ENCODE assay signal across 8 cellular contexts in genomic region chr16:30409125-30410060, GRCh38.
DNase-seq lines count a peak whose midpoint lies in the region; ATAC-seq and TF ChIP-seq lines count a peak whose summit lies in the region.

No MANE protein-coding gene starts in this region.

- peak overlapping the region; percentile 16; the same call in 1 of the 2 replicates for H3K27ac ChIP-seq in VCaP
- H3K27ac ChIP-seq in brain microvascular endothelial cell: no peak overlapping the region

- peak overlapping the region; percentile 15 for H3K4me3 ChIP-seq in brain microvascular endothelial cell (ENCODE audit: low read depth, low read length)

- no peaks in the 10 kb centered on the region for H3K27me3 ChIP-seq in brain microvascular endothelial cell (replicated peaks)

- peaks cover 9% of the 10 kb centered on the region for H3K36me3 ChIP-seq in brain microvascular endothelial cell (replicated peaks)

- peak; percentile 85 for TF ChIP-seq CTCF in VCaP (conservative IDR thresholded peaks at IDR 0.05)
- TF ChIP-seq CTCF in brain microvascular endothelial cell (IDR thresholded peaks at IDR 0.05; ENCODE audit: low read depth, low read length, missing control alignments): peak; percentile 99

- in situ Hi-C loops in brain microvascular endothelial cell (cut with HindIII; ENCODE audit: low pct_ligation_motif_present, low sequenced_read_pairs): no loop called here

- peak; percentile 49 for ATAC-seq in HG02623 (IDR thresholded peaks at IDR 0.05; ENCODE audit: unreplicated experiment)
- no peak for ATAC-seq in HG03095 (IDR thresholded peaks at IDR 0.05; ENCODE audit: unreplicated experiment)

- DNase-seq in D341Med (ENCODE audit: low spot score) (peak; percentile 88), NCI-H2196 (lab: John Stamatoyannopoulos, UW; ENCODE audit: unreplicated experiment) (peak; percentile 89), brain microvascular endothelial cell (peak; percentile 86), iPS-NIHi7 (ENCODE audit: extremely low spot score) (peak; percentile 83), smooth muscle cell of the brain vasculature (ENCODE audit: low read depth, low spot score) (peak; percentile 64)
